8 cellular contexts compared by ENCODE assay signal in the genomic region with DNA sequence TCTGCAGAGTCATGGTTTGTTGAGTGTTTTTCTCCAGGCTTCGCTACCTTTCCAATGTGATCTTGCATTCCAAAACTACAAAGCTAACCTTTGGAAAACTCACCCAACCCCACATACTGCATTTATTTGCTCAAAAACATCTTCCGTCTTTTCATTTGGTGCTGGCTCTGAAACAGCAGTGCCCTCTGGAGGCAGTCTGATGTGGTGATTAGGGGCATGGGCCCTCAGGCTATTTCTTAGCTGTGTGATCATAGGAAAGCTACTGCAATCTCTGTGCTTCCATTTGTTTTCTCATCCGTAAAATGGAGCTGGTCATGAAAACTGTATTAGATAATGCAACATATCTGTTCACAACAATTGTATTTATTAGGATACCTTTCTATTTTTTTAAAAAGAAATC. TPM values are rescaled to one million over a fixed set of nuclear protein-coding genes. Genes with fewer than 3 reads are reported as not detected.
DNase-seq lines count a peak whose midpoint lies in the region; ATAC-seq and TF ChIP-seq lines count a peak whose summit lies in the region.

No MANE protein-coding gene starts in this region.

- H3K27ac ChIP-seq in C4-2B: no peak overlapping the region
- H3K27ac ChIP-seq in GM23338 (ENCODE audit: low read depth): no peak overlapping the region
- H3K27ac ChIP-seq in testis: no peak overlapping the region

- H3K36me3 ChIP-seq in GM23338 (ENCODE audit: insufficient read depth): no peaks in the 10 kb centered on the region; the same call in 1 of the 2 replicates
- H3K36me3 ChIP-seq in testis (ENCODE audit: low read depth, missing control alignments): no peaks in the 10 kb centered on the region

- no peaks in the 10 kb centered on the region for H4K20me1 ChIP-seq in GM23338 (replicated peaks; ENCODE audit: insufficient read depth)

- DNase-seq in GM23338 (ENCODE audit: low spot score) (peak; percentile 82), T-helper 17 cell (no peak), hepatic stellate cell (ENCODE audit: low spot score) (peak; percentile 36), testis (peak; percentile 69), epidermal melanocyte (ENCODE audit: insufficient read length, low spot score) (no peak)

- H3K4me1 Mint-ChIP-seq in GM23338 (peaks cover 8% of the 10 kb centered on the region), T-helper 17 cell (peaks cover 36% of the 10 kb centered on the region)

- H3K4me1 ChIP-seq in GM23338 (ENCODE audit: insufficient read depth): no peaks in the 10 kb centered on the region
- peaks cover 4% of the 10 kb centered on the region for H3K4me1 ChIP-seq in testis

- ATAC-seq in GM23338: peak; percentile 65
- ATAC-seq in T-helper 17 cell: no peak
- no peak for ATAC-seq in HG02588 (IDR thresholded peaks at IDR 0.05; ENCODE audit: unreplicated experiment)
- ATAC-seq in GM19328 (IDR thresholded peaks at IDR 0.05; ENCODE audit: unreplicated experiment): no peak

- no peak overlapping the region for H3K4me3 Mint-ChIP-seq in GM23338
- no peak overlapping the region for H3K4me3 Mint-ChIP-seq in T-helper 17 cell

- H2AFZ ChIP-seq in GM23338: no peak overlapping the region

- H3K79me2 ChIP-seq in GM23338 (replicated peaks; ENCODE audit: insufficient read depth): peaks cover 13% of the 10 kb centered on the region; the same call in 1 of the 2 replicates

- H3K9me3 ChIP-seq in T-helper 17 cell (ENCODE audit: control insufficient read depth, low read length, poor library complexity, severe bottlenecking) (no peaks in the 10 kb centered on the region), testis (no peaks in the 10 kb centered on the region)

- no peaks in the 10 kb centered on the region for H3K9me3 Mint-ChIP-seq in GM23338

- H3K9me2 ChIP-seq in GM23338 (ENCODE audit: insufficient read depth): no peaks in the 10 kb centered on the region

- TF ChIP-seq CTCF in C4-2B (conservative IDR thresholded peaks at IDR 0.05): peak; percentile 84
- TF ChIP-seq CTCF in GM23338 (conservative IDR thresholded peaks at IDR 0.05; ENCODE audit: low read depth in 2 of 2): peak; percentile 84 to 87
- peak; percentile 26 to 44 (median 41) for TF ChIP-seq CTCF in testis (IDR thresholded peaks at IDR 0.05)

- TF ChIP-seq POLR2A in testis (IDR thresholded peaks at IDR 0.05): no peak

- H3K4me2 ChIP-seq in GM23338: no peak overlapping the region

- peaks cover 6% of the 10 kb centered on the region; the same call in 2 of the 3 replicates for H3K36me3 Mint-ChIP-seq in GM23338 (ENCODE audit: low read depth)
- H3K36me3 Mint-ChIP-seq in T-helper 17 cell (ENCODE audit: low read depth): peaks cover 23% of the 10 kb centered on the region

- WGBS in testis, 2 donors: 82 to 86% methylated on average over 3 of the region's 3 CpGs

- H3K27me3 ChIP-seq in GM23338 (ENCODE audit: insufficient read depth): no peaks in the 10 kb centered on the region
- no peaks in the 10 kb centered on the region for H3K27me3 ChIP-seq in testis

- H3K27me3 Mint-ChIP-seq in GM23338 (ENCODE audit: insufficient read depth, low read depth, poor library complexity) (peaks cover 3% of the 10 kb centered on the region), T-helper 17 cell (no peaks in the 10 kb centered on the region)

- no peaks in the 10 kb centered on the region for H3F3A ChIP-seq in GM23338 (replicated peaks; ENCODE audit: low read depth)

- H3K27ac Mint-ChIP-seq in GM23338: no peak overlapping the region
- H3K27ac Mint-ChIP-seq in T-helper 17 cell: peak overlapping the region; percentile 27

- H3K4me3 ChIP-seq in GM23338: no peak overlapping the region
- no peak overlapping the region for H3K4me3 ChIP-seq in testis

- intact Hi-C loops in testis (cut with DNase I; ENCODE audit: low total_unique reads): no loop called here

TF ChIP-seq in GM23338, 12 proteins besides CTCF, POLR2A, EP300 and RAD21:
- TF ChIP-seq, protein P1, sequence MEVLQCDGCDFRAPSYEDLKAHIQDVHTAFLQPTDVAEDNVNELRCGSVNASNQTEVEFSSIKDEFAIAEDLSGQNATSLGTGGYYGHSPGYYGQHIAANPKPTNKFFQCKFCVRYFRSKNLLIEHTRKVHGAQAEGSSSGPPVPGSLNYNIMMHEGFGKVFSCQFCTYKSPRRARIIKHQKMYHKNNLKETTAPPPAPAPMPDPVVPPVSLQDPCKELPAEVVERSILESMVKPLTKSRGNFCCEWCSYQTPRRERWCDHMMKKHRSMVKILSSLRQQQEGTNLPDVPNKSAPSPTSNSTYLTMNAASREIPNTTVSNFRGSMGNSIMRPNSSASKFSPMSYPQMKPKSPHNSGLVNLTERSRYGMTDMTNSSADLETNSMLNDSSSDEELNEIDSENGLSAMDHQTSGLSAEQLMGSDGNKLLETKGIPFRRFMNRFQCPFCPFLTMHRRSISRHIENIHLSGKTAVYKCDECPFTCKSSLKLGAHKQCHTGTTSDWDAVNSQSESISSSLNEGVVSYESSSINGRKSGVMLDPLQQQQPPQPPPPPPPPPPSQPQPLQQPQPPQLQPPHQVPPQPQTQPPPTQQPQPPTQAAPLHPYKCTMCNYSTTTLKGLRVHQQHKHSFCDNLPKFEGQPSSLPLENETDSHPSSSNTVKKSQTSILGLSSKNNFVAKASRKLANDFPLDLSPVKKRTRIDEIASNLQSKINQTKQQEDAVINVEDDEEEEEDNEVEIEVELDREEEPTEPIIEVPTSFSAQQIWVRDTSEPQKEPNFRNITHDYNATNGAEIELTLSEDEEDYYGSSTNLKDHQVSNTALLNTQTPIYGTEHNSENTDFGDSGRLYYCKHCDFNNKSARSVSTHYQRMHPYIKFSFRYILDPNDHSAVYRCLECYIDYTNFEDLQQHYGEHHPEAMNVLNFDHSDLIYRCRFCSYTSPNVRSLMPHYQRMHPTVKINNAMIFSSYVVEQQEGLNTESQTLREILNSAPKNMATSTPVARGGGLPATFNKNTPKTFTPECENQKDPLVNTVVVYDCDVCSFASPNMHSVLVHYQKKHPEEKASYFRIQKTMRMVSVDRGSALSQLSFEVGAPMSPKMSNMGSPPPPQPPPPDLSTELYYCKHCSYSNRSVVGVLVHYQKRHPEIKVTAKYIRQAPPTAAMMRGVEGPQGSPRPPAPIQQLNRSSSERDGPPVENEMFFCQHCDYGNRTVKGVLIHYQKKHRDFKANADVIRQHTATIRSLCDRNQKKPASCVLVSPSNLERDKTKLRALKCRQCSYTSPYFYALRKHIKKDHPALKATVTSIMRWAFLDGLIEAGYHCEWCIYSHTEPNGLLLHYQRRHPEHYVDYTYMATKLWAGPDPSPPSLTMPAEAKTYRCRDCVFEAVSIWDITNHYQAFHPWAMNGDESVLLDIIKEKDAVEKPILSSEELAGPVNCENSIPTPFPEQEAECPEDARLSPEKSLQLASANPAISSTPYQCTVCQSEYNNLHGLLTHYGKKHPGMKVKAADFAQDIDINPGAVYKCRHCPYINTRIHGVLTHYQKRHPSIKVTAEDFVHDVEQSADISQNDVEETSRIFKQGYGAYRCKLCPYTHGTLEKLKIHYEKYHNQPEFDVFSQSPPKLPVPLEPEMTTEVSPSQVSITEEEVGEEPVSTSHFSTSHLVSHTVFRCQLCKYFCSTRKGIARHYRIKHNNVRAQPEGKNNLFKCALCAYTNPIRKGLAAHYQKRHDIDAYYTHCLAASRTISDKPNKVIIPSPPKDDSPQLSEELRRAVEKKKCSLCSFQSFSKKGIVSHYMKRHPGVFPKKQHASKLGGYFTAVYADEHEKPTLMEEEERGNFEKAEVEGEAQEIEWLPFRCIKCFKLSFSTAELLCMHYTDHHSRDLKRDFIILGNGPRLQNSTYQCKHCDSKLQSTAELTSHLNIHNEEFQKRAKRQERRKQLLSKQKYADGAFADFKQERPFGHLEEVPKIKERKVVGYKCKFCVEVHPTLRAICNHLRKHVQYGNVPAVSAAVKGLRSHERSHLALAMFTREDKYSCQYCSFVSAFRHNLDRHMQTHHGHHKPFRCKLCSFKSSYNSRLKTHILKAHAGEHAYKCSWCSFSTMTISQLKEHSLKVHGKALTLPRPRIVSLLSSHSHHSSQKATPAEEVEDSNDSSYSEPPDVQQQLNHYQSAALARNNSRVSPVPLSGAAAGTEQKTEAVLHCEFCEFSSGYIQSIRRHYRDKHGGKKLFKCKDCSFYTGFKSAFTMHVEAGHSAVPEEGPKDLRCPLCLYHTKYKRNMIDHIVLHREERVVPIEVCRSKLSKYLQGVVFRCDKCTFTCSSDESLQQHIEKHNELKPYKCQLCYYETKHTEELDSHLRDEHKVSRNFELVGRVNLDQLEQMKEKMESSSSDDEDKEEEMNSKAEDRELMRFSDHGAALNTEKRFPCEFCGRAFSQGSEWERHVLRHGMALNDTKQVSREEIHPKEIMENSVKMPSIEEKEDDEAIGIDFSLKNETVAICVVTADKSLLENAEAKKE (CRISPR knock-in tag; IDR thresholded peaks at IDR 0.05): no peak
- TF ChIP-seq POLR2AphosphoS5 (IDR thresholded peaks at IDR 0.05; ENCODE audit: low read depth) (no peak), STAT1 (IDR thresholded peaks at IDR 0.05; ENCODE audit: unreplicated experiment) (no peak), JUNB (IDR thresholded peaks at IDR 0.05; ENCODE audit: unreplicated experiment) (no peak), NANOG (IDR thresholded peaks at IDR 0.05; ENCODE audit: borderline replicate concordance) (no peak), EZH2 (IDR thresholded peaks at IDR 0.05; ENCODE audit: low read depth, unreplicated experiment) (no peak)
- TF ChIP-seq, protein P2, sequence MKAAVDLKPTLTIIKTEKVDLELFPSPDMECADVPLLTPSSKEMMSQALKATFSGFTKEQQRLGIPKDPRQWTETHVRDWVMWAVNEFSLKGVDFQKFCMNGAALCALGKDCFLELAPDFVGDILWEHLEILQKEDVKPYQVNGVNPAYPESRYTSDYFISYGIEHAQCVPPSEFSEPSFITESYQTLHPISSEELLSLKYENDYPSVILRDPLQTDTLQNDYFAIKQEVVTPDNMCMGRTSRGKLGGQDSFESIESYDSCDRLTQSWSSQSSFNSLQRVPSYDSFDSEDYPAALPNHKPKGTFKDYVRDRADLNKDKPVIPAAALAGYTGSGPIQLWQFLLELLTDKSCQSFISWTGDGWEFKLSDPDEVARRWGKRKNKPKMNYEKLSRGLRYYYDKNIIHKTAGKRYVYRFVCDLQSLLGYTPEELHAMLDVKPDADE (IDR thresholded peaks at IDR 0.05): no peak

RNA-seq across cellular contexts. Expression of a gene that starts 47.0 kb away (rescaled TPM):
- total RNA-seq in GM23338 (2014; rRNA removed; shearing (Covaris generic)): 33.2 and 36.4 TPM in 2 replicates
- polyA plus RNA-seq in GM23338 (2016; fragmentation: Nextera tagmentation; extraction: Ambion mirVana) (62.0 and 72.4 TPM in 2 replicates), testis (ENCODE audit: insufficient read depth, low read depth, low replicate concordance) (24.9 TPM)
- total RNA-seq in T-helper 17 cell (10 to 100 TPM; 14.3 to 17.1 TPM), testis (10 to 100 TPM; 32.5 to 44.2 TPM)

Comparison
In these comparisons a context has a peak if more than half of its experiments do, and no peak if none do; other contexts are left out.
1. DNase-seq: peak in GM23338 (single experiment), hepatic stellate cell (single experiment) and testis (single experiment); none in T-helper 17 cell (0 of 3) and epidermal melanocyte (single experiment).
2. Peak in every context shown above with its lines, with median percentiles within 50 percentile points of each other: CTCF ChIP-seq.